In the genomic region with DNA sequence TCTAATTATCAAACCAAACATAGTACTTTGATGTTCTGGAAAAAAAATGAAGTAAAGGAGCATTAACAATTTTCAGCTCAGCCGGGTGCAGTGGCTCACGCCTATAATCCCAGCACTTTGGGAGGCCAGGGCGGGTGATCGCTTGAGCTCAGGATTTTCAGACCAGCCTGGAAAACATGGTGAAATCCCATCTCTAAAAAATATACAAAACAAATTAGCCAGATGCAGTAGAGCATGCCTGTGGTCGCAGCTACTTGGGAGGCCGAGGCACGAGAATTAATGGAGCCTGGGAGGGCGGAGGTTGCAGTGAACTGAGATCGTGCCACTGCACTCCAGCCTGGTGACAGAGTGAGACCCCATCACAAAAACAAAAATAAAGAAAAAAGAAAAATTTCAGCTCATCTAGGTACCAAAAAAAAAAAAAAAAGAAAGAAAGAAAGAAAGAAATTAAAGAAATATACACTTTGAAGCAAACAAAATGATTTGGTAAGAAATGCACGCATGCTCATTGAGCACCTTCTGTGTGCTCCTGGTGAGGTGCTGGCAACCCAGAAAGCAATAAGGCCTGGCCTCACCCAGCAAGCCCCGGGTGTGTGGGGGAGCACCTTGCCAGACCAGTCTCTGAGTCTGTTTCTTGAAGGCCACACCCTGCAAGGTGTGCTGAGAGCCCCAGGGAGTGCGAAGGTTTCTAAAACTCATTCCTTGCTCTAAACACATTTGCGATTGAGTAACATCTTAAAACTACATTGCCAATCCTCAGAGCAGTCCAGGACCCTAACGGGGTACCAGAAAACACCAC, we compare ENCODE assay signal across 21 cellular contexts.
DNase-seq lines count a peak whose midpoint lies in the region; ATAC-seq and TF ChIP-seq lines count a peak whose summit lies in the region.
"Had no signal": no experiment of that assay in that cellular context is flagged by ENCODE, and none has a peak within 500 bp of the region (broad histone marks: within the 10 kb centered on the region; RNA-seq: fewer than 3 reads in every experiment).

No MANE protein-coding gene starts in this region.

- WGBS in lung, 2 donors = 79 to 92% methylated on average over 14 of the region's 14 CpGs
- WGBS in upper lobe of left lung, 2 donors = 79 to 81% methylated on average over 14 of the region's 14 CpGs

- H3K27me3 ChIP-seq in lung (ENCODE audit: control insufficient read depth, insufficient read depth) = no peaks in the 10 kb centered on the region
- no peaks in the 10 kb centered on the region for H3K27me3 ChIP-seq in upper lobe of left lung
- H3K27me3 ChIP-seq in dorsolateral prefrontal cortex = no peaks in the 10 kb centered on the region
- H3K27me3 ChIP-seq: heart right ventricle had no signal

- H3K27ac ChIP-seq in RWPE1 = no peak overlapping the region
- peak overlapping the region in 1 of 2 donors; percentile 42 for H3K27ac ChIP-seq in lung (ENCODE audit: low read depth in 1 of 2, low read length in 1 of 2)
- peak overlapping the region in 3 of 4 donors; percentile 18 to 82 (median 67) for H3K27ac ChIP-seq in upper lobe of left lung
- no peak overlapping the region for H3K27ac ChIP-seq in dorsolateral prefrontal cortex
- H3K27ac ChIP-seq: GM23248, heart right ventricle had no signal

- TF ChIP-seq EP300 in upper lobe of left lung (IDR thresholded peaks at IDR 0.05) = no peak

- ATAC-seq in lung (ENCODE audit: insufficient read depth, low FRiP score) = no peak
- peak; percentile 40 to 86 for ATAC-seq in upper lobe of left lung (ENCODE audit: low FRiP score in 2 of 2)
- ATAC-seq in HG03521 (IDR thresholded peaks at IDR 0.05; ENCODE audit: unreplicated experiment) = no peak
- ATAC-seq in GM21619 (IDR thresholded peaks at IDR 0.05; ENCODE audit: unreplicated experiment) = no peak
- ATAC-seq: activated naive CD8-positive, alpha-beta T cell treated with anti-CD3 and anti-CD28 coated beads, Interleukin-2, amount 50 U/mL, for 24 hours; heart right ventricle had no signal

- TF ChIP-seq CTCF in RWPE1 (conservative IDR thresholded peaks at IDR 0.05; ENCODE audit: low read depth) (no peak), epithelial cell of esophagus (IDR thresholded peaks at IDR 0.05; ENCODE audit: insufficient read depth, low read depth, low read length, missing control alignments) (no peak), lung (IDR thresholded peaks at IDR 0.05; ENCODE audit: control extremely low read depth, extremely low read depth) (no peak), upper lobe of left lung (IDR thresholded peaks at IDR 0.05) (no peak), dorsolateral prefrontal cortex (IDR thresholded peaks at IDR 0.05 in 54 of 56, conservative IDR thresholded peaks at IDR 0.05 in 2 of 56; ENCODE audit: low read depth in 1 of 56, partially characterized antibody in 56 of 56) (no peak)

- peak; percentile 61 for DNase-seq in RWPE1 (ENCODE audit: low spot score)
- DNase-seq in epithelial cell of esophagus (ENCODE audit: low read depth) = peak; percentile 91
- peak; percentile 82 for DNase-seq in lung (ENCODE audit: low spot score)
- peak in 1 of 2 donors; percentile 95 for DNase-seq in upper lobe of left lung
- no peak for DNase-seq in dorsolateral prefrontal cortex
- no peak for DNase-seq in nucleus accumbens (lab: John Stamatoyannopoulos, UW)
- DNase-seq: activated CD8-positive, alpha-beta memory T cell treated with anti-CD3 and anti-CD28 coated beads for 24 hours; activated naive CD8-positive, alpha-beta T cell treated with anti-CD3 and anti-CD28 coated beads, Interleukin-2, amount 50 U/mL, for 24 hours; caudate nucleus; CD8-positive, alpha-beta memory T cell; DND-41; GM23248; heart right ventricle; islet precursor cell; NCI-H187 treated with DMSO at 0.1 percent for 48 hours; NCI-H446 treated with DMSO at 0.1 percent for 48 hours; occipital lobe; right cardiac atrium; stimulated activated naive CD4-positive, alpha-beta T cell had no signal

- H3K4me1 ChIP-seq in lung (ENCODE audit: control insufficient read depth in 2 of 2, insufficient read depth in 2 of 2, low read length in 2 of 2) = no peaks in the 10 kb centered on the region
- H3K4me1 ChIP-seq in upper lobe of left lung = peaks cover 0 to 13% (median 4%) of the 10 kb centered on the region in 4 donors

- CTCF ChIA-PET in RWPE1 (lab: Yijun Ruan, JAX) = interaction anchor here (0.6 to 1.5 kb wide), 3 partner anchors 52 to 697 kb away, joined by 3 to 4 read pairs (median 3); no protein-coding TSS in a partner anchor

- H3K4me3 ChIP-seq in epithelial cell of esophagus (ENCODE audit: low read length) (no peak overlapping the region), lung (no peak overlapping the region), upper lobe of left lung (no peak overlapping the region), dorsolateral prefrontal cortex (no peak overlapping the region)
- H3K4me3 ChIP-seq: GM23248, heart right ventricle had no signal

- intact Hi-C loops in dorsolateral prefrontal cortex (cut with DNase I) = no loop called here

- peaks cover 0 to 2% of the 10 kb centered on the region in 2 donors for H3K9me3 ChIP-seq in lung (ENCODE audit: control insufficient read depth in 2 of 2, insufficient read depth in 1 of 2, low read length in 1 of 2)
- H3K9me3 ChIP-seq in upper lobe of left lung = no peaks in the 10 kb centered on the region
- H3K9me3 ChIP-seq: heart right ventricle had no signal

- TF ChIP-seq POLR2A in upper lobe of left lung (IDR thresholded peaks at IDR 0.05) = peak in 1 of 4 donors; percentile 25

- POLR2A ChIA-PET in RWPE1 (lab: Yijun Ruan, JAX; ENCODE audit: low non-redundant PET) = no interaction called here

- H3K36me3 ChIP-seq in lung (ENCODE audit: control insufficient read depth in 2 of 2, insufficient read depth in 2 of 2, low read length in 2 of 2) = no peaks in the 10 kb centered on the region
- H3K36me3 ChIP-seq in upper lobe of left lung = no peaks in the 10 kb centered on the region
- H3K36me3 ChIP-seq: heart right ventricle had no signal

Comparison
In these comparisons a context has a peak if more than half of its experiments do, and no peak if none do; other contexts are left out.
1. DNase-seq: peak in RWPE1 (single experiment), epithelial cell of esophagus (single experiment) and lung (single experiment); none in dorsolateral prefrontal cortex (0 of 10) and nucleus accumbens (0 of 56).
2. H3K27ac ChIP-seq: peak in upper lobe of left lung (3 of 4); none in RWPE1 (single experiment) and dorsolateral prefrontal cortex (0 of 59).
3. ATAC-seq: peak in upper lobe of left lung (2 of 2); none in lung (single experiment), HG03521 (single experiment) and GM21619 (single experiment).